ENCODE assay signal across 3 cellular contexts in the genomic region with DNA sequence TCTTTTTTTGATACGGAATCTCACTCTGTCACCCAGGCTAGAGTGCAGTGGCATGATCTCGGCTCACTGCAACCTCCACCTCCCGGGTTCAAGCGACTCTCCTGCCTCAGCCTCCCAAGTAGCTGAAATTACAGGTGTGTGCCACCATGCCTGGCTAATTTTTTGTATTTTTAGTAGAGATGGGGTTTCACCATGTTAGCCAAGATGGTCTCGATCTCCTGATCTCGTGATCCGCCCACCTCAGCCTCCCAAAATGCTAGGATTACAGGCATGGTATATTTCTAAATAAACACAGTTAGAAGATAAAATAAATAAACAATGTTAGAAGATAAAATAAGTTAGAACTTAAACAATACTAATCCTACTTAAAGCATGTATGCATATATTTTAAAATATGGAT. TPM values are rescaled to one million over a fixed set of nuclear protein-coding genes. Genes with fewer than 3 reads are reported as not detected.
"Had no signal": no experiment of that assay in that cellular context is flagged by ENCODE, and none has a peak within 500 bp of the region (broad histone marks: within the 10 kb centered on the region; RNA-seq: fewer than 3 reads in every experiment).

No MANE protein-coding gene starts in this region.

RNA-seq across cellular contexts. Expression of a gene that starts 0.6 kb away (rescaled TPM):
- total RNA-seq: chondrocyte, neural crest cell had no signal
- polyA plus RNA-seq: keratinocyte had no signal
